ENCODE assay signal across 1 cellular context in genomic region chr1:118115567-118116272, GRCh38.
TF ChIP-seq lines count a peak whose summit lies in the region.

No MANE protein-coding gene starts in this region.

TF ChIP-seq in IMR-90, 13 proteins besides CTCF, POLR2A, EP300 and RAD21 (continued from another document):
- TF ChIP-seq ELK1 (IDR thresholded peaks at IDR 0.05; ENCODE audit: borderline replicate concordance, low read depth, low read length) (no peak), MAFK (IDR thresholded peaks at IDR 0.05; ENCODE audit: low read depth, low read length) (no peak), CEBPB (IDR thresholded peaks at IDR 0.05; ENCODE audit: low read depth, low read length) (no peak)
